In genomic region chr2:32756074-32756727, GRCh38 we compare ENCODE assay signal across 15 cellular contexts.
DNase-seq lines count a peak whose midpoint lies in the region; ATAC-seq and TF ChIP-seq lines count a peak whose summit lies in the region.
"Had no signal": no experiment of that assay in that cellular context is flagged by ENCODE, and none has a peak within 500 bp of the region (broad histone marks: within the 10 kb centered on the region; RNA-seq: fewer than 3 reads in every experiment).

No MANE protein-coding gene starts in this region.

- no peak overlapping the region for H3K9ac ChIP-seq in IMR-90 (ENCODE audit: low read depth, low read length)

- no peaks in the 10 kb centered on the region; the same call in 1 of the 2 replicates for H3K9me2 ChIP-seq in PC-9 (ENCODE audit: insufficient read depth)

- no peaks in the 10 kb centered on the region for H3K79me2 ChIP-seq in PC-9 (ENCODE audit: low read depth)

- H3K36me3 ChIP-seq in IMR-90 (ENCODE audit: control insufficient read depth, insufficient read depth, low read length) (peaks cover 6% of the 10 kb centered on the region; the same call in 1 of the 2 replicates), HAP-1 (replicated peaks) (0 out of 2 replicates have a peak, but pooled peaks cover 4% of the 10 kb centered on the region), PC-9 (ENCODE audit: low read depth) (no peaks in the 10 kb centered on the region)

- no TSS peak for BruUV-seq in IMR-90 (replicated peaks; lab: Mats Ljungman, UMichigan)
- BruUV-seq in PC-9 (replicated peaks; lab: Mats Ljungman, UMichigan): no TSS peak

- no peak overlapping the region for H3K18ac ChIP-seq in IMR-90 (ENCODE audit: low read depth, low read length)

- H3K4me2 ChIP-seq in IMR-90 (ENCODE audit: low read depth, low read length) (0 out of 2 replicates have a peak overlapping the region, but pooled peaks have one; percentile 2), PC-9 (no peak overlapping the region)
- H3K4me2 ChIP-seq: smooth muscle cell had no signal

- intact Hi-C loops in IMR-90 (cut with micrococcal nuclease) (no loop called here), PC-9 (cut with micrococcal nuclease; ENCODE audit: unreplicated experiment) (no loop called here)

- H2AFZ ChIP-seq in IMR-90 (replicated peaks; ENCODE audit: low read length, poor library complexity) (peak overlapping the region; percentile 55), PC-9 (no peak overlapping the region)

- H2AK5ac ChIP-seq in IMR-90 (ENCODE audit: low read depth, low read length): no peak overlapping the region

- peak overlapping the region; percentile 53 for H3K4me3 Mint-ChIP-seq in activated naive CD4-positive, alpha-beta T cell treated with anti-CD3 and anti-CD28 coated beads, Interleukin-2, amount 50 U/mL, for 24 hours
- H3K4me3 Mint-ChIP-seq in activated naive CD8-positive, alpha-beta T cell treated with anti-CD3 and anti-CD28 coated beads for 36 hours: peak overlapping the region; percentile 32
- H3K4me3 Mint-ChIP-seq in stimulated activated effector memory CD8-positive, alpha-beta T cell treated with anti-CD3 and anti-CD28 coated beads, Interleukin-12 subunit alpha, Interleukin-12 subunit beta, amount 100 ng/mL, for 72 hours: peak overlapping the region; percentile 37

- dilution Hi-C loops in IMR-90 (cut with HindIII; ENCODE audit: low sequenced_read_pairs, unreplicated experiment): no loop called here

- TF ChIP-seq RAD21 in IMR-90 (IDR thresholded peaks at IDR 0.05; ENCODE audit: low read length): no peak

- peak overlapping the region; percentile 47 for H3K27ac Mint-ChIP-seq in activated naive CD4-positive, alpha-beta T cell treated with anti-CD3 and anti-CD28 coated beads, Interleukin-2, amount 50 U/mL, for 24 hours
- H3K27ac Mint-ChIP-seq in activated naive CD8-positive, alpha-beta T cell treated with anti-CD3 and anti-CD28 coated beads for 36 hours: peak overlapping the region; percentile 17
- peak overlapping the region; percentile 75 for H3K27ac Mint-ChIP-seq in stimulated activated effector memory CD8-positive, alpha-beta T cell treated with anti-CD3 and anti-CD28 coated beads, Interleukin-12 subunit alpha, Interleukin-12 subunit beta, amount 100 ng/mL, for 72 hours

- peak overlapping the region; percentile 90 for H3K23ac ChIP-seq in IMR-90 (ENCODE audit: low read depth, low read length)

- 76% methylated on average over 4 of the region's 7 CpGs; no CpG with 5 or more reads in 1 of the 2 experiments for WGBS in IMR-90 (ENCODE audit: extremely low coverage in 2 of 2, insufficient read length in 1 of 2), 2 experiments

- H3K27ac ChIP-seq in IMR-90 (ENCODE audit: insufficient read depth, low read length) (no peak overlapping the region), PC-9 (no peak overlapping the region)
- H3K27ac ChIP-seq: RWPE1 had no signal

- POLR2A ChIA-PET in IMR-90 (lab: Charles Lee; ENCODE audit: unreplicated experiment): no interaction called here
- POLR2A ChIA-PET in PC-9 (lab: Charles Lee; ENCODE audit: unreplicated experiment): no interaction called here

- 0 out of 2 replicates have a peak overlapping the region, but pooled peaks have one; percentile 36 for H2BK120ac ChIP-seq in IMR-90 (ENCODE audit: low read depth, low read length)

- H4K91ac ChIP-seq in IMR-90 (ENCODE audit: insufficient read depth, low read depth, low read length): 0 out of 2 replicates have a peak overlapping the region, but pooled peaks have one; percentile 76

- H3K9me1 ChIP-seq in IMR-90 (ENCODE audit: insufficient read depth, low read length): peaks cover 14% of the 10 kb centered on the region

- H2BK15ac ChIP-seq in IMR-90 (ENCODE audit: low read depth, low read length): peak overlapping the region; percentile 96; the same call in 1 of the 3 replicates

- no peak overlapping the region for H2BK5ac ChIP-seq in IMR-90 (ENCODE audit: low read depth, low read length, poor library complexity, severe bottlenecking)

- no peaks in the 10 kb centered on the region for H3K27me3 Mint-ChIP-seq in activated naive CD4-positive, alpha-beta T cell treated with anti-CD3 and anti-CD28 coated beads, Interleukin-2, amount 50 U/mL, for 24 hours
- no peaks in the 10 kb centered on the region for H3K27me3 Mint-ChIP-seq in activated naive CD8-positive, alpha-beta T cell treated with anti-CD3 and anti-CD28 coated beads for 36 hours

- H3K4me1 ChIP-seq in IMR-90 (ENCODE audit: control insufficient read depth, insufficient read depth, low read length) (peaks cover 12% of the 10 kb centered on the region), HAP-1 (no peaks in the 10 kb centered on the region), PC-9 (replicated peaks; ENCODE audit: insufficient read depth) (no peaks in the 10 kb centered on the region)

- 0 out of 2 replicates have a peak overlapping the region, but pooled peaks have one; percentile 6 for H4K5ac ChIP-seq in IMR-90 (ENCODE audit: low read depth, low read length)

- H3K4me1 Mint-ChIP-seq in activated naive CD4-positive, alpha-beta T cell treated with anti-CD3 and anti-CD28 coated beads, Interleukin-2, amount 50 U/mL, for 24 hours: peaks cover 18% of the 10 kb centered on the region
- peaks cover 12% of the 10 kb centered on the region for H3K4me1 Mint-ChIP-seq in activated naive CD8-positive, alpha-beta T cell treated with anti-CD3 and anti-CD28 coated beads for 36 hours
- H3K4me1 Mint-ChIP-seq in stimulated activated effector memory CD8-positive, alpha-beta T cell treated with anti-CD3 and anti-CD28 coated beads, Interleukin-12 subunit alpha, Interleukin-12 subunit beta, amount 100 ng/mL, for 72 hours: peaks cover 19% of the 10 kb centered on the region

- no peaks in the 10 kb centered on the region for H3K27me3 ChIP-seq in IMR-90 (ENCODE audit: control insufficient read depth, insufficient read depth, low read length)
- no peaks in the 10 kb centered on the region for H3K27me3 ChIP-seq in HAP-1 (ENCODE audit: low read depth)
- no peaks in the 10 kb centered on the region for H3K27me3 ChIP-seq in PC-9 (ENCODE audit: insufficient read depth, low read depth)
- H3K27me3 ChIP-seq: MG63 had no signal

- no peak for TF ChIP-seq POLR2A in IMR-90 (IDR thresholded peaks at IDR 0.05; ENCODE audit: low read depth, low read length)

- no peaks in the 10 kb centered on the region for H3K9me3 Mint-ChIP-seq in activated naive CD4-positive, alpha-beta T cell treated with anti-CD3 and anti-CD28 coated beads, Interleukin-2, amount 50 U/mL, for 24 hours
- no peaks in the 10 kb centered on the region for H3K9me3 Mint-ChIP-seq in activated naive CD8-positive, alpha-beta T cell treated with anti-CD3 and anti-CD28 coated beads for 36 hours
- no peaks in the 10 kb centered on the region for H3K9me3 Mint-ChIP-seq in stimulated activated effector memory CD8-positive, alpha-beta T cell treated with anti-CD3 and anti-CD28 coated beads, Interleukin-12 subunit alpha, Interleukin-12 subunit beta, amount 100 ng/mL, for 72 hours

- no peaks in the 10 kb centered on the region for H3F3A ChIP-seq in PC-9 (ENCODE audit: insufficient read depth, low read depth)

- no peaks in the 10 kb centered on the region for H3K9me3 ChIP-seq in IMR-90 (ENCODE audit: control insufficient read depth, insufficient read depth, low read length)
- H3K9me3 ChIP-seq in HAP-1: no peaks in the 10 kb centered on the region
- H3K9me3 ChIP-seq in PC-9 (ENCODE audit: insufficient read depth, low read depth): no peaks in the 10 kb centered on the region; the same call in 1 of the 2 replicates

- TF ChIP-seq CTCF in IMR-90 (conservative IDR thresholded peaks at IDR 0.05; ENCODE audit: low read depth, low read length) (no peak), PC-9 (conservative IDR thresholded peaks at IDR 0.05) (no peak), GM13976 (IDR thresholded peaks at IDR 0.05; ENCODE audit: borderline replicate concordance, control extremely low read depth, extremely low read depth, insufficient read depth, missing control alignments) (no peak)

- in situ Hi-C loops in IMR-90 (cut with MboI; ENCODE audit: low sequenced_read_pairs) (no loop called here), HAP-1 (cut with MboI; ENCODE audit: low sequenced_read_pairs) (no loop called here), GM13976 (cut with MboI; ENCODE audit: low sequenced_read_pairs, unreplicated experiment) (loop anchor here (25.0 kb wide), 1 partner anchor 831 kb away; the partner anchor contains the start of gene FAM98A)

- H3K4me3 ChIP-seq in IMR-90 (ENCODE audit: insufficient read depth, low read depth, low read length) (no peak overlapping the region), HAP-1 (no peak overlapping the region), PC-9 (no peak overlapping the region)
- H3K4me3 ChIP-seq: MG63, smooth muscle cell had no signal

- H3K14ac ChIP-seq in IMR-90 (replicated peaks; ENCODE audit: low read depth, low read length): peak overlapping the region; percentile 76

- H3K56ac ChIP-seq in IMR-90 (ENCODE audit: extremely low read depth, insufficient read depth, low read length): no peak overlapping the region

- peak overlapping the region; percentile 12 to 86; a peak in 2 of 4 replicates for H4K8ac ChIP-seq in IMR-90 (ENCODE audit: low read depth in 2 of 2, low read length in 2 of 2)

- H2AK9ac ChIP-seq in IMR-90 (replicated peaks; ENCODE audit: low read depth, low read length, poor library complexity): peak overlapping the region; percentile 56

- no peak for ATAC-seq in IMR-90 (ENCODE audit: low read depth)
- ATAC-seq in stimulated activated effector memory CD8-positive, alpha-beta T cell treated with anti-CD3 and anti-CD28 coated beads, Interleukin-12 subunit alpha, Interleukin-12 subunit beta, amount 100 ng/mL, for 72 hours: no peak

- H4K20me1 ChIP-seq in IMR-90 (ENCODE audit: insufficient read depth, low read length) (no peaks in the 10 kb centered on the region), PC-9 (ENCODE audit: insufficient read depth) (no peaks in the 10 kb centered on the region)

- peaks cover 2 to 17% of the 10 kb centered on the region in 2 experiments; a peak in 3 of 4 replicates for H3K79me1 ChIP-seq in IMR-90 (ENCODE audit: low read depth in 1 of 2, low read length in 2 of 2)

- peak overlapping the region; percentile 73 for H3K4ac ChIP-seq in IMR-90 (ENCODE audit: low read depth, low read length)

- CTCF ChIA-PET in IMR-90 (lab: Yijun Ruan, JAX) (interaction anchor here (0.6 kb wide), 1 partner anchor 23 kb away, joined by 4 read pairs; no protein-coding TSS in a partner anchor), PC-9 (lab: Charles Lee) (no interaction called here)

- peak overlapping the region; percentile 63 for H2BK20ac ChIP-seq in IMR-90 (ENCODE audit: low read depth, low read length)

- DNase-seq in activated naive CD4-positive, alpha-beta T cell (lab: John Stamatoyannopoulos, UW): no peak
- no peak for DNase-seq in IMR-90
- DNase-seq in activated naive CD8-positive, alpha-beta T cell treated with anti-CD3 and anti-CD28 coated beads for 36 hours: no peak
- DNase-seq in stimulated activated effector memory CD8-positive, alpha-beta T cell treated with anti-CD3 and anti-CD28 coated beads, Interleukin-12 subunit alpha, Interleukin-12 subunit beta, amount 100 ng/mL, for 72 hours (ENCODE audit: low spot score in 2 of 2): no peak
- DNase-seq in HAP-1 (ENCODE audit: low spot score in 2 of 2): no peak
- DNase-seq in PC-9: no peak
- DNase-seq in GM13976 (ENCODE audit: low spot score): no peak
- DNase-seq: activated CD4-positive, alpha-beta T cell treated with anti-CD3 and anti-CD28 coated beads for 48 hours; MG63; midbrain; NCI-H2081 treated with DMSO at 0.1 percent for 48 hours; NCI-H82 had no signal

- H3K36me3 Mint-ChIP-seq in activated naive CD4-positive, alpha-beta T cell treated with anti-CD3 and anti-CD28 coated beads, Interleukin-2, amount 50 U/mL, for 24 hours: peaks cover 19% of the 10 kb centered on the region
- peaks cover 45% of the 10 kb centered on the region for H3K36me3 Mint-ChIP-seq in activated naive CD8-positive, alpha-beta T cell treated with anti-CD3 and anti-CD28 coated beads for 36 hours
- peaks cover 42% of the 10 kb centered on the region for H3K36me3 Mint-ChIP-seq in stimulated activated effector memory CD8-positive, alpha-beta T cell treated with anti-CD3 and anti-CD28 coated beads, Interleukin-12 subunit alpha, Interleukin-12 subunit beta, amount 100 ng/mL, for 72 hours

Comparison
In these comparisons a context has a peak if more than half of its experiments do, and no peak if none do; other contexts are left out.
1. H3K27ac Mint-ChIP-seq: peak in every context shown above with its lines; median percentile 75 in stimulated activated effector memory CD8-positive, alpha-beta T cell treated with anti-CD3 and anti-CD28 coated beads, Interleukin-12 subunit alpha, Interleukin-12 subunit beta, amount 100 ng/mL, for 72 hours; 47 in activated naive CD4-positive, alpha-beta T cell treated with anti-CD3 and anti-CD28 coated beads, Interleukin-2, amount 50 U/mL, for 24 hours; 17 in activated naive CD8-positive, alpha-beta T cell treated with anti-CD3 and anti-CD28 coated beads for 36 hours.